ENCODE assay signal across 35 cellular contexts in genomic region chr1:4261327-4261726, GRCh38.
"Had no signal": no experiment of that assay in that cellular context is flagged by ENCODE, and none has a peak within 500 bp of the region (broad histone marks: within the 10 kb centered on the region; RNA-seq: fewer than 3 reads in every experiment).

No MANE protein-coding gene starts in this region.

- H3K27me3 ChIP-seq: MG63 had no signal

- DNase-seq: Karpas-422, Kasumi-1, MG63, MM.1S, MV-4-11, NCI-H1048, NCI-H1092, NCI-H1092 treated with DMSO at 0.1 percent for 48 hours, NCI-H1105, NCI-H1105 treated with DMSO at 0.1 percent for 48 hours, NCI-H1417, NCI-H1417 treated with DMSO at 0.1 percent for 48 hours, NCI-H1436, NCI-H1436 treated with DMSO at 0.1 percent for 48 hours, NCI-H146, NCI-H1694, NCI-H1694 treated with DMSO at 0.1 percent for 48 hours, NCI-H187, NCI-H187 treated with DMSO at 0.1 percent for 48 hours, NCI-H1930, NCI-H2029, NCI-H2029 treated with DMSO at 0.1 percent for 48 hours, NCI-H2081, NCI-H2081 treated with DMSO at 0.1 percent for 48 hours, NCI-H2107, NCI-H2171, NCI-H2171 treated with DMSO at 0.1 percent for 48 hours, NCI-H2227 treated with DMSO at 0.1 percent for 48 hours, NCI-H226, NCI-H345, NCI-H446, NCI-H446 treated with DMSO at 0.1 percent for 48 hours, NCI-H510A, NCI-H510A treated with DMSO at 0.1 percent for 48 hours had no signal

- H3K27ac ChIP-seq: KMS-11 had no signal

- H3K9ac ChIP-seq: KMS-11 had no signal

- H3K9me3 ChIP-seq: MG63 had no signal

- H3K4me3 ChIP-seq: MG63 had no signal

- H3K4me2 ChIP-seq: KMS-11 had no signal

- H3K36me3 ChIP-seq: MG63 had no signal
